Comparison of ENCODE assay signal across 34 cellular contexts in the genomic region with DNA sequence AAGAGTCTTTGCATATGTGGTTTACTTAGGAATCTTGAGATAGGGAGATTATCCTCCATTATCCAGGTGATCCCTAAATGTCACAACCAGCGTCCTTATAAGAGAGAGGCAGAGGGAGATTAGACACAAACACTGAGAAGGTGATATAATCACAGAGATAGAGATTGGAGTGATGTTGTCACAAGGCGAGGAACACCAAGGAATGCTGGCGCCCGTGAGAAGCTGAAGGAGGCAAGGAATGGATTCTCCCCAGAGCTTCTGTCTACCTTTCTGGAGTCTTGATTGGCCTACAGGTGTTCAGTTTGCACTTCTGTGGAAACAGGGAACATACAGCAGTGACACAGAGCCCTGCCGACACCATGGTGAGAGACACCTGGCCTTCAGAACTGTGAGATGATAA.
"Had no signal": no experiment of that assay in that cellular context is flagged by ENCODE, and none has a peak within 500 bp of the region (broad histone marks: within the 10 kb centered on the region; RNA-seq: fewer than 3 reads in every experiment).

No MANE protein-coding gene starts in this region.

- FAIRE-seq: K562, RCC 7860 had no signal

- DNase-seq: Kasumi-1, KG1, MG63, NCI-H1048, NCI-H1092 treated with DMSO at 0.1 percent for 48 hours, NCI-H1105 treated with DMSO at 0.1 percent for 48 hours, NCI-H1417, NCI-H1436, NCI-H1694, NCI-H187, NCI-H1930, NCI-H2029 treated with DMSO at 0.1 percent for 48 hours, NCI-H2081 treated with DMSO at 0.1 percent for 48 hours, NCI-H2107, NCI-H2171, NCI-H226, NCI-H446 treated with DMSO at 0.1 percent for 48 hours, NCI-H510A, NCI-H524, NCI-H526, NCI-H69, NCI-H748 treated with DMSO at 0.1 percent for 48 hours, NCI-H82, PC-9, SHP77, SIG-M5, SJCRH30 had no signal

- H3K4me3 ChIP-seq: K562, MG63, PC-9, SJCRH30, SK-N-MC had no signal

- H3K4me2 ChIP-seq: PC-9 had no signal

- H2AFZ ChIP-seq: PC-9 had no signal

- H3K36me3 ChIP-seq: MG63, SJCRH30 had no signal

- H3K4me1 ChIP-seq: SJCRH30 had no signal

- ATAC-seq: K562, Panc1, Right ventricle myocardium inferior, SK-N-SH treated with all-trans-retinoic acid at 6 μM for 48 hours had no signal

- H3K9me3 ChIP-seq: MG63, SJCRH30 had no signal

- H3K27me3 ChIP-seq: MG63, SJCRH30 had no signal

- H3K27ac ChIP-seq: PC-9, RWPE1, SJCRH30, SK-N-MC had no signal
